In the genomic region with DNA sequence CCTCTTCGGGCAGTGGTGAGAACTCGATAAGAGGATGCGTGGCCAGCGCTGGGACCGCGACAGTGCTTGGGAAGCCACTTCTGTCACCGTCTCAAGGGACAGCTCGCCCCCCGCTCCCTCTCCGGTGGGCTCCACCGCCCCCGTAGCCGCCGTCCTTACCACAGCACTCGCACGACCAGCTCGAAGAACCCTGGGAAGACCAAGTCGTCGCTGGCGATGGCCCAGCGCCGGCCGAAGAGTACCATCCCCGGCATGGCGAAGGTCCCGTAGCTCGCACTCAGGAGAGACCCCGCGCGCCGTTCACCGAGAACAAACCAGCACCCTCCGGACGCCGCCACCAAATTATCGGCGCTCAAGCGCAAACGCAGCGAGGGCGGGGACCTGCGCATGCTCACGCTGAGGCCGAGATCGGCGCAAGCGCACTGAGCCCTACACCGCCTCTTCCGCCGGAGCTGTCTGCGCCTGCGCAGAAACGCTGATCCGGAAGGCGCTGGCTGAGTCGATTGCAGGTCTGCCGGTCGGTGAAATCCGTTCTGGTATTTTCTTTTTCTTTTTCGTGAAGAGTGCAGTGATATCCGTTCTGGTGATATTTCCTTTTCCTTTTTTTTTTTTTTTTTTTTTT, we compare ENCODE assay signal across 8 cellular contexts. TPM values are rescaled to one million over a fixed set of nuclear protein-coding genes. Genes with fewer than 3 reads are reported as not detected.
A peak's percentile ranks its signal among the peaks of the same experiment; 100 is the strongest.
DNase-seq lines count a peak whose midpoint lies in the region; ATAC-seq and TF ChIP-seq lines count a peak whose summit lies in the region.

A gene with protein sequence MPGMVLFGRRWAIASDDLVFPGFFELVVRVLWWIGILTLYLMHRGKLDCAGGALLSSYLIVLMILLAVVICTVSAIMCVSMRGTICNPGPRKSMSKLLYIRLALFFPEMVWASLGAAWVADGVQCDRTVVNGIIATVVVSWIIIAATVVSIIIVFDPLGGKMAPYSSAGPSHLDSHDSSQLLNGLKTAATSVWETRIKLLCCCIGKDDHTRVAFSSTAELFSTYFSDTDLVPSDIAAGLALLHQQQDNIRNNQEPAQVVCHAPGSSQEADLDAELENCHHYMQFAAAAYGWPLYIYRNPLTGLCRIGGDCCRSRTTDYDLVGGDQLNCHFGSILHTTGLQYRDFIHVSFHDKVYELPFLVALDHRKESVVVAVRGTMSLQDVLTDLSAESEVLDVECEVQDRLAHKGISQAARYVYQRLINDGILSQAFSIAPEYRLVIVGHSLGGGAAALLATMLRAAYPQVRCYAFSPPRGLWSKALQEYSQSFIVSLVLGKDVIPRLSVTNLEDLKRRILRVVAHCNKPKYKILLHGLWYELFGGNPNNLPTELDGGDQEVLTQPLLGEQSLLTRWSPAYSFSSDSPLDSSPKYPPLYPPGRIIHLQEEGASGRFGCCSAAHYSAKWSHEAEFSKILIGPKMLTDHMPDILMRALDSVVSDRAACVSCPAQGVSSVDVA (minus strand): TSS at position 366 of the 622 bp plus-strand sequence. CDS start 112 bp downstream, at position 254.

- peak; percentile 96 for DNase-seq in GM10266 (ENCODE audit: extremely low spot score)
- DNase-seq in NCI-H1105 treated with DMSO at 0.1 percent for 48 hours (lab: John Stamatoyannopoulos, UW): peak; percentile 88
- DNase-seq in SKM-1 treated with dmso at 0.1 percent for 144 hours (lab: John Stamatoyannopoulos, UW; ENCODE audit: unreplicated experiment): peak; percentile 86
- peak; percentile 94 for DNase-seq in glomerular visceral epithelial cell (ENCODE audit: extremely low spot score)
- DNase-seq in omental fat pad (ENCODE audit: low spot score): peak; percentile 69

- TF ChIP-seq CTCF in GM10266 (IDR thresholded peaks at IDR 0.05; ENCODE audit: control insufficient read depth, insufficient read depth, low read depth, missing control alignments) (no peak), omental fat pad (IDR thresholded peaks at IDR 0.05) (no peak)

- H3K27me3 Mint-ChIP-seq in activated naive CD8-positive, alpha-beta T cell: no peaks in the 10 kb centered on the region

- peak within 1 kb of the TSS; percentile 92 for H3K27ac Mint-ChIP-seq in activated naive CD8-positive, alpha-beta T cell

- H3K4me3 Mint-ChIP-seq in activated naive CD8-positive, alpha-beta T cell: peak within 1 kb of the TSS; percentile 95

- peak within 1 kb of the TSS; percentile 74 for H3K27ac ChIP-seq in temporal lobe (ENCODE audit: low read depth, low read length)

- peak; percentile 89 for ATAC-seq in HG02678 (IDR thresholded peaks at IDR 0.05; ENCODE audit: unreplicated experiment)
- peak; percentile 80 for ATAC-seq in omental fat pad (ENCODE audit: low FRiP score)

- no peaks in the 10 kb centered on the region for H3K9me3 Mint-ChIP-seq in activated naive CD8-positive, alpha-beta T cell (ENCODE audit: low read depth)

- peaks cover 37% of the 10 kb centered on the region for H3K4me1 Mint-ChIP-seq in activated naive CD8-positive, alpha-beta T cell (ENCODE audit: low read depth)

- H3K36me3 Mint-ChIP-seq in activated naive CD8-positive, alpha-beta T cell: peaks cover 4% of the 10 kb centered on the region

RNA-seq across cellular contexts. Expression of the gene that starts here (rescaled TPM):
- total RNA-seq in omental fat pad: 10 to 100 TPM; 10.7 to 25.9 (median 16.3) TPM
- 23.4 TPM for total RNA-seq in temporal lobe

Comparison
In these comparisons a context has a peak if more than half of its experiments do, and no peak if none do; other contexts are left out.
1. Peak in every context shown above with its lines: DNase-seq, ATAC-seq and H3K27ac ChIP-seq.